1 cellular context compared by ENCODE assay signal in genomic region chr2:241641631-241642030, GRCh38.
A peak's percentile ranks its signal among the peaks of the same experiment; 100 is the strongest.
TF ChIP-seq lines count a peak whose summit lies in the region.

No MANE protein-coding gene starts in this region.

TF ChIP-seq in HepG2, 621 proteins besides CTCF, POLR2A, EP300 and RAD21 (continued from another document and continues in another):
- no peak for TF ChIP-seq MBD4 (IDR thresholded peaks at IDR 0.05; ENCODE audit: borderline replicate concordance, low read length)
- TF ChIP-seq POLR2AphosphoS5 (IDR thresholded peaks at IDR 0.05; ENCODE audit: low read depth, low read length), result no peak
- TF ChIP-seq ZBTB3 (CRISPR knock-in tag; IDR thresholded peaks at IDR 0.05; ENCODE audit: borderline replicate concordance, low read depth), result no peak
- no peak for TF ChIP-seq ERF (CRISPR knock-in tag; IDR thresholded peaks at IDR 0.05)
- no peak for TF ChIP-seq ETV6 (CRISPR knock-in tag; conservative IDR thresholded peaks at IDR 0.05)
- no peak for TF ChIP-seq ZHX2 (IDR thresholded peaks at IDR 0.05; ENCODE audit: low read depth)
- no peak for TF ChIP-seq ZHX2 (CRISPR knock-in tag; IDR thresholded peaks at IDR 0.05; ENCODE audit: borderline replicate concordance)
- TF ChIP-seq, protein P1, sequence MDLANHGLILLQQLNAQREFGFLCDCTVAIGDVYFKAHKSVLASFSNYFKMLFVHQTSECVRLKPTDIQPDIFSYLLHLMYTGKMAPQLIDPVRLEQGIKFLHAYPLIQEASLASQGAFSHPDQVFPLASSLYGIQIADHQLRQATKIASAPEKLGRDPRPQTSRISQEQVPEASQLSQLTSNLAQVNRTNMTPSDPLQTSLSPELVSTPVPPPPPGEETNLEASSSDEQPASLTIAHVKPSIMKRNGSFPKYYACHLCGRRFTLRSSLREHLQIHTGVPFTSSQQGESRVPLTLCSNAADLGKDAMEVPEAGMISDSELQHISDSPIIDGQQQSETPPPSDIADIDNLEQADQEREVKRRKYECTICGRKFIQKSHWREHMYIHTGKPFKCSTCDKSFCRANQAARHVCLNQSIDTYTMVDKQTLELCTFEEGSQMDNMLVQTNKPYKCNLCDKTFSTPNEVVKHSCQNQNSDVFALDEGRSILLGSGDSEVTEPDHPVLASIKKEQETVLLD (CRISPR knock-in tag; IDR thresholded peaks at IDR 0.05; ENCODE audit: low read depth), result no peak
- no peak for TF ChIP-seq ZXDC (CRISPR knock-in tag; IDR thresholded peaks at IDR 0.05)
- TF ChIP-seq, protein P2, sequence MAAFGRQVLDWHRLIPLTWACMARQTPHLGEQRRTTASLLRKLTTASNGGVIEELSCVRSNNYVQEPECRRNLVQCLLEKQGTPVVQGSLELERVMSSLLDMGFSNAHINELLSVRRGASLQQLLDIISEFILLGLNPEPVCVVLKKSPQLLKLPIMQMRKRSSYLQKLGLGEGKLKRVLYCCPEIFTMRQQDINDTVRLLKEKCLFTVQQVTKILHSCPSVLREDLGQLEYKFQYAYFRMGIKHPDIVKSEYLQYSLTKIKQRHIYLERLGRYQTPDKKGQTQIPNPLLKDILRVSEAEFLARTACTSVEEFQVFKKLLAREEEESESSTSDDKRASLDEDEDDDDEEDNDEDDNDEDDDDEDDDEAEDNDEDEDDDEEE (CRISPR knock-in tag; IDR thresholded peaks at IDR 0.05), result no peak
- no peak for TF ChIP-seq ZSCAN30 (CRISPR knock-in tag; IDR thresholded peaks at IDR 0.05)
- TF ChIP-seq TFDP1 (CRISPR knock-in tag; IDR thresholded peaks at IDR 0.05; ENCODE audit: borderline replicate concordance), result no peak
- no peak for TF ChIP-seq NFKB2 (CRISPR knock-in tag; IDR thresholded peaks at IDR 0.05; ENCODE audit: borderline replicate concordance)
- TF ChIP-seq GTF3A (CRISPR knock-in tag; conservative IDR thresholded peaks at IDR 0.05), result no peak
- no peak for TF ChIP-seq EHMT2 (IDR thresholded peaks at IDR 0.05; ENCODE audit: borderline replicate concordance, low read depth, low read length)
- TF ChIP-seq XRCC5 (optimal IDR thresholded peaks at IDR 0.05; ENCODE audit: low read length), result peak; percentile 15
- no peak for TF ChIP-seq POLR2AphosphoS2 (IDR thresholded peaks at IDR 0.05; ENCODE audit: low read depth, low read length)
- TF ChIP-seq, protein P3, sequence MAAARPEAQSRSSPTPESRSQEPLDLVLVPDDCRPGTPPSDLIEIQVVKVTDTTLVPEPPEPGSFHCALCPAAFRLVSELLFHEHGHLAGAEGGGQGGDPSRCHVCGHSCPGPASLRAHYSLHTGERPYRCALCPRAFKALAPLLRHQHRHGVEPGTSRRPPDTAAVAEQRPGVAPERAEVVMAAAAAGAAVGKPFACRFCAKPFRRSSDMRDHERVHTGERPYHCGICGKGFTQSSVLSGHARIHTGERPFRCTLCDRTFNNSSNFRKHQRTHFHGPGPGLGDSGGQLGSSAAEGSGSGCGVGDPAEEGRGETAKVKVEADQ (CRISPR knock-in tag; IDR thresholded peaks at IDR 0.05; ENCODE audit: borderline replicate concordance), result no peak
- no peak for TF ChIP-seq MED8 (CRISPR knock-in tag; IDR thresholded peaks at IDR 0.05; ENCODE audit: insufficient replicate concordance)
- no peak for TF ChIP-seq GFI1 (CRISPR knock-in tag; IDR thresholded peaks at IDR 0.05; ENCODE audit: borderline replicate concordance)
- TF ChIP-seq NCOR1 (IDR thresholded peaks at IDR 0.05; ENCODE audit: borderline replicate concordance, low read length), result no peak
- no peak for TF ChIP-seq AHR (CRISPR knock-in tag; IDR thresholded peaks at IDR 0.05)
- TF ChIP-seq ZNF251 (CRISPR knock-in tag; IDR thresholded peaks at IDR 0.05), result no peak
- peak; percentile 48; the same call in 1 of the 2 replicates for TF ChIP-seq ZNF121 (CRISPR knock-in tag; IDR thresholded peaks at IDR 0.05)
- no peak for TF ChIP-seq RFX3 (CRISPR knock-in tag; IDR thresholded peaks at IDR 0.05)
- TF ChIP-seq, protein P4, sequence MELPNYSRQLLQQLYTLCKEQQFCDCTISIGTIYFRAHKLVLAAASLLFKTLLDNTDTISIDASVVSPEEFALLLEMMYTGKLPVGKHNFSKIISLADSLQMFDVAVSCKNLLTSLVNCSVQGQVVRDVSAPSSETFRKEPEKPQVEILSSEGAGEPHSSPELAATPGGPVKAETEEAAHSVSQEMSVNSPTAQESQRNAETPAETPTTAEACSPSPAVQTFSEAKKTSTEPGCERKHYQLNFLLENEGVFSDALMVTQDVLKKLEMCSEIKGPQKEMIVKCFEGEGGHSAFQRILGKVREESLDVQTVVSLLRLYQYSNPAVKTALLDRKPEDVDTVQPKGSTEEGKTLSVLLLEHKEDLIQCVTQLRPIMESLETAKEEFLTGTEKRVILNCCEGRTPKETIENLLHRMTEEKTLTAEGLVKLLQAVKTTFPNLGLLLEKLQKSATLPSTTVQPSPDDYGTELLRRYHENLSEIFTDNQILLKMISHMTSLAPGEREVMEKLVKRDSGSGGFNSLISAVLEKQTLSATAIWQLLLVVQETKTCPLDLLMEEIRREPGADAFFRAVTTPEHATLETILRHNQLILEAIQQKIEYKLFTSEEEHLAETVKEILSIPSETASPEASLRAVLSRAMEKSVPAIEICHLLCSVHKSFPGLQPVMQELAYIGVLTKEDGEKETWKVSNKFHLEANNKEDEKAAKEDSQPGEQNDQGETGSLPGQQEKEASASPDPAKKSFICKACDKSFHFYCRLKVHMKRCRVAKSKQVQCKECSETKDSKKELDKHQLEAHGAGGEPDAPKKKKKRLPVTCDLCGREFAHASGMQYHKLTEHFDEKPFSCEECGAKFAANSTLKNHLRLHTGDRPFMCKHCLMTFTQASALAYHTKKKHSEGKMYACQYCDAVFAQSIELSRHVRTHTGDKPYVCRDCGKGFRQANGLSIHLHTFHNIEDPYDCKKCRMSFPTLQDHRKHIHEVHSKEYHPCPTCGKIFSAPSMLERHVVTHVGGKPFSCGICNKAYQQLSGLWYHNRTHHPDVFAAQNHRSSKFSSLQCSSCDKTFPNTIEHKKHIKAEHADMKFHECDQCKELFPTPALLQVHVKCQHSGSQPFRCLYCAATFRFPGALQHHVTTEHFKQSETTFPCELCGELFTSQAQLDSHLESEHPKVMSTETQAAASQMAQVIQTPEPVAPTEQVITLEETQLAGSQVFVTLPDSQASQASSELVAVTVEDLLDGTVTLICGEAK (IDR thresholded peaks at IDR 0.05), result no peak
- TF ChIP-seq, protein P4 (CRISPR knock-in tag; IDR thresholded peaks at IDR 0.05), result no peak
- no peak for TF ChIP-seq ZFP36L1 (CRISPR knock-in tag; IDR thresholded peaks at IDR 0.05)
- TF ChIP-seq ATF7 (IDR thresholded peaks at IDR 0.05), result 0 out of 2 replicates have a peak, but pooled peaks have one; percentile 11
- TF ChIP-seq ATF7 (CRISPR knock-in tag; IDR thresholded peaks at IDR 0.05), result 0 out of 2 replicates have a peak, but pooled peaks have one; percentile 59
- no peak for TF ChIP-seq BORCS8-MEF2B (CRISPR knock-in tag; IDR thresholded peaks at IDR 0.05)
- no peak for TF ChIP-seq ZSCAN25 (CRISPR knock-in tag; IDR thresholded peaks at IDR 0.05)
- TF ChIP-seq NFATC3 (CRISPR knock-in tag; IDR thresholded peaks at IDR 0.05), result no peak
- no peak for TF ChIP-seq ELF4 (CRISPR knock-in tag; IDR thresholded peaks at IDR 0.05; ENCODE audit: borderline replicate concordance)
- TF ChIP-seq HNF4G (IDR thresholded peaks at IDR 0.05; ENCODE audit: borderline replicate concordance, low read depth, low read length), result peak; percentile 32; the same call in 1 of the 2 replicates
- TF ChIP-seq HNF4G (CRISPR knock-in tag; IDR thresholded peaks at IDR 0.05; ENCODE audit: borderline replicate concordance, low read depth), result no peak; the same call in 1 of the 2 replicates
- TF ChIP-seq, protein P5, sequence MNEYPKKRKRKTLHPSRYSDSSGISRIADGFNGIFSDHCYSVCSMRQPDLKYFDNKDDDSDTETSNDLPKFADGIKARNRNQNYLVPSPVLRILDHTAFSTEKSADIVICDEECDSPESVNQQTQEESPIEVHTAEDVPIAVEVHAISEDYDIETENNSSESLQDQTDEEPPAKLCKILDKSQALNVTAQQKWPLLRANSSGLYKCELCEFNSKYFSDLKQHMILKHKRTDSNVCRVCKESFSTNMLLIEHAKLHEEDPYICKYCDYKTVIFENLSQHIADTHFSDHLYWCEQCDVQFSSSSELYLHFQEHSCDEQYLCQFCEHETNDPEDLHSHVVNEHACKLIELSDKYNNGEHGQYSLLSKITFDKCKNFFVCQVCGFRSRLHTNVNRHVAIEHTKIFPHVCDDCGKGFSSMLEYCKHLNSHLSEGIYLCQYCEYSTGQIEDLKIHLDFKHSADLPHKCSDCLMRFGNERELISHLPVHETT (CRISPR knock-in tag; conservative IDR thresholded peaks at IDR 0.05), result no peak
